8 cellular contexts compared by ENCODE assay signal in the genomic region with DNA sequence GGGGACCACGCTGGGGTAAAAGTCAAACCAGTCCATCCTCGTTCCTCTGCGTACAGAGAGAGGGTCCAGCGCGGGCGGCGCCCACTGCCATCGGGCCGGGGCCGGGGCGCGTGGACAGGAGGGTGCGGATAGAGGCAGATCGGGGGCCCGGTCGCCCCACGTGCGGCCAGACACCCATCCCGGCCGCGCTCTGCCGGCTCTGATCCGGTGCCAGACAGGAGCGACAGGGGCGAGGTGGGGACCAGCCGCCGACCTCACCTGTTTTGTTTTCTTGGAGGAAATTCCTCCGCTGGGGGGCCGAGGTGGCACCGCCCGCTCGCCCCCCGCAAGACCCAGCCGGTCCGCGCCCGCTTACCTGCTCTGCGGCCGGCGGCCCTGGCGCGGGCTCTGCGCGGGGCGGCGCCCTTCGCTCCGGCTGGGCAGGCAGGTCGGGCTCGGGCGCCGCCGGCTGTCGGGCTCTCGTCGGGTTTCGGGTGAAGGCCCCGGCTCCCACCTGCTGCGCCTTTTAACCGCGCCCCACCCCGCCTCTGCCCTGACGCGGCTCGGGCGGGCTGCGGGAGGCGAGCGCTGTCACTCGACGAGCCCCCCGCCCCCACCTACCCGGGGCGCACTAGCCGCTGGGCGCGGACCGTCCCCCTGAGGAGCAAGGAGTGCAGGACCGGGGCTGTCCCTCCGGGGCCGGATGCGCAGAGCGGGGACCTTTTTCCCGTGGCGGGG. TPM values are rescaled to one million over a fixed set of nuclear protein-coding genes. Genes with fewer than 3 reads are reported as not detected.
DNase-seq lines count a peak whose midpoint lies in the region; ATAC-seq and TF ChIP-seq lines count a peak whose summit lies in the region.

GJB6 (minus strand) TSS at position 481 of the 717 bp plus-strand sequence. CDS start 8,839 bp downstream, outside the sequence.

- peak within 1 kb of the TSS in 2 of 7 donors; percentile 13 to 62 for H3K27ac Mint-ChIP-seq in CD14-positive monocyte

- H3K36me3 ChIP-seq in urinary bladder (ENCODE audit: insufficient read depth) = no peaks in the 10 kb centered on the region
- H3K36me3 ChIP-seq in osteoblast (ENCODE audit: insufficient read depth, low read length) = no peaks in the 10 kb centered on the region

- peak within 1 kb of the TSS; percentile 67 for H3K27ac ChIP-seq in caudate nucleus (ENCODE audit: low read depth, low read length)
- no peak within 1 kb of the TSS for H3K27ac ChIP-seq in urinary bladder (ENCODE audit: low read depth)
- H3K27ac ChIP-seq in osteoblast (ENCODE audit: low read depth, low read length) = no peak within 1 kb of the TSS

- intact Hi-C loops in CD14-positive monocyte (cut with micrococcal nuclease) = no loop called here

- H3K27me3 Mint-ChIP-seq in CD14-positive monocyte (ENCODE audit: low read depth in 3 of 3) = peaks cover 41 to 58% (median 46%) of the 10 kb centered on the region in 3 donors

- H4K20me1 ChIP-seq in osteoblast (ENCODE audit: insufficient read depth, low read length) = no peaks in the 10 kb centered on the region

- H3K4me1 ChIP-seq in mononuclear cell (ENCODE audit: insufficient read depth, low read length) (peaks cover 20% of the 10 kb centered on the region), urinary bladder (ENCODE audit: insufficient read depth) (no peaks in the 10 kb centered on the region), osteoblast (ENCODE audit: insufficient read depth, low read length) (no peaks in the 10 kb centered on the region)

- H3K9me3 Mint-ChIP-seq in CD14-positive monocyte = peaks cover 0 to 11% (median 4%) of the 10 kb centered on the region in 7 donors

- DNase-seq in CD14-positive monocyte (ENCODE audit: low spot score) (no peak), NCI-H748 treated with DMSO at 0.1 percent for 48 hours (lab: John Stamatoyannopoulos, UW) (peak; percentile 24), caudate nucleus (lab: John Stamatoyannopoulos, UW) (no peak), amygdala (lab: John Stamatoyannopoulos, UW) (no peak), osteoblast (ENCODE audit: insufficient read length, low spot score, missing footprints) (no peak)

- no peak within 1 kb of the TSS for H2AFZ ChIP-seq in osteoblast (ENCODE audit: low read length)

- no peaks in the 10 kb centered on the region for H3K79me2 ChIP-seq in osteoblast (ENCODE audit: insufficient read depth, low read length)

- peaks cover 46% of the 10 kb centered on the region for H3K27me3 ChIP-seq in mononuclear cell (ENCODE audit: insufficient read depth, low read length)
- H3K27me3 ChIP-seq in osteoblast (ENCODE audit: insufficient read depth, low read length) = peaks cover 56% of the 10 kb centered on the region

- 1% methylated on average over 85 of the region's 85 CpGs for whole genome bisulfite sequencing in urinary bladder

- H3K4me3 ChIP-seq in mononuclear cell (ENCODE audit: low read length) (peak within 1 kb of the TSS; percentile 40), urinary bladder (ENCODE audit: low read depth, low read length) (peak within 1 kb of the TSS; percentile 31), osteoblast (ENCODE audit: insufficient read depth, low read length) (no peak within 1 kb of the TSS)

- TF ChIP-seq CTCF in CD14-positive monocyte (IDR thresholded peaks at IDR 0.05) (no peak), osteoblast (IDR thresholded peaks at IDR 0.05; ENCODE audit: extremely low read depth, low read depth, low read length) (no peak)

- H3K4me1 Mint-ChIP-seq in CD14-positive monocyte = peaks cover 18% of the 10 kb centered on the region

- H3K4me3 Mint-ChIP-seq in CD14-positive monocyte = peak within 1 kb of the TSS; percentile 80 to 94

- no peak for ATAC-seq in GM19452 (IDR thresholded peaks at IDR 0.05; ENCODE audit: unreplicated experiment)

- H3K9me3 ChIP-seq in mononuclear cell (ENCODE audit: low read depth, low read length) (no peaks in the 10 kb centered on the region), osteoblast (ENCODE audit: low read depth, low read length) (no peaks in the 10 kb centered on the region)

- peaks cover 0 to 18% of the 10 kb centered on the region in 2 donors for H3K36me3 Mint-ChIP-seq in CD14-positive monocyte

- no peak within 1 kb of the TSS for H3K4me2 ChIP-seq in osteoblast (ENCODE audit: insufficient read depth, low read length)

RNA-seq across cellular contexts. Expression of gene GJB6, which starts in this region (rescaled TPM):
- not detected for polyA plus RNA-seq in CD14-positive monocyte
- total RNA-seq in mononuclear cell = 0.94 TPM
- 5.9 TPM for total RNA-seq in urinary bladder
- polyA plus RNA-seq in urinary bladder = 2.8 TPM
- not detected in 2 replicates for total RNA-seq in osteoblast
